In the genomic region with DNA sequence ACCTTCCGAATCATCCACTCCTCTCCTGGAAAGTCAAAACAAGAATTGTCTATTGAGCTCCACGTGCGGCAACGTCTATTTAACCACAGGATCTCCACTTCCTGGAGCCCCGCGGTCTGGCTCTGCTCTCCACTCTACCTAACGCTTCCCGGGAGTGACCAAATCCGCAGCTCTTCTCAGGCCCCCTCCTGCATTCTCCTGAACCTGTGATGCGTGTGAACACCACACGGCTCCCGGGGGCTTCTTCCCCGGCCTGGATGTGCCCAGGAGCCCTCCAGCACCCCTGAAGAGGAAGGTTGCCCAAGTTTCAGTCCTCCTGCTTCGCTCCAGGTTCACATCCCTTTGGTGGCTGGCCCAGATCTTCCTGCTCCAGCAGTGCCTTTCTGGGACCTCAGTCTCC, we compare ENCODE assay signal across 18 cellular contexts. TPM values are rescaled to one million over a fixed set of nuclear protein-coding genes. Genes with fewer than 3 reads are reported as not detected.
DNase-seq lines count a peak whose midpoint lies in the region; FAIRE-seq and TF ChIP-seq lines count a peak whose summit lies in the region.
"Had no signal": no experiment of that assay in that cellular context is flagged by ENCODE, and none has a peak within 500 bp of the region (broad histone marks: within the 10 kb centered on the region; RNA-seq: fewer than 3 reads in every experiment).

No MANE protein-coding gene starts in this region.

- peaks cover 21% of the 10 kb centered on the region for H3K9me3 Mint-ChIP-seq in astrocyte (ENCODE audit: unreplicated experiment)

- DNase-seq in H7: peak; percentile 69
- DNase-seq in astrocyte (ENCODE audit: low read depth): no peak
- DNase-seq in stimulated activated CD4-positive, alpha-beta T cell treated with anti-CD3 and anti-CD28 coated beads, Interleukin-2, amount 100 ng/mL, for 24 hours: no peak
- no peak for DNase-seq in AG20443 (ENCODE audit: low spot score)
- no peak for DNase-seq in NCI-H1048 (lab: John Stamatoyannopoulos, UW)
- DNase-seq in A172 (ENCODE audit: low spot score): no peak
- DNase-seq: Caco-2, DMS53, Kasumi-1, NCI-H187 treated with DMSO at 0.1 percent for 48 hours, NCI-H2171 treated with DMSO at 0.1 percent for 48 hours, NCI-H510A treated with DMSO at 0.1 percent for 48 hours, Peyer's patch, SHP77 had no signal

- H3K27me3 ChIP-seq in H7 (ENCODE audit: control insufficient read depth, insufficient read depth, low read length): peaks cover 100% of the 10 kb centered on the region
- peaks cover 75% of the 10 kb centered on the region for H3K27me3 ChIP-seq in astrocyte (ENCODE audit: insufficient read depth, low read length)
- peaks cover 100% of the 10 kb centered on the region for H3K27me3 ChIP-seq in iPS-15b (ENCODE audit: control insufficient read depth, insufficient read depth, low read length)
- no peaks in the 10 kb centered on the region for H3K27me3 ChIP-seq in neutrophil
- H3K27me3 ChIP-seq: Peyer's patch had no signal

- H3K27me3 Mint-ChIP-seq in astrocyte (ENCODE audit: low read depth, unreplicated experiment): peaks cover 77% of the 10 kb centered on the region

- H3K36me3 ChIP-seq in H7 (replicated peaks; ENCODE audit: control insufficient read depth, insufficient read depth, low read length) (no peaks in the 10 kb centered on the region), astrocyte (ENCODE audit: insufficient read depth, low read length) (no peaks in the 10 kb centered on the region), iPS-15b (ENCODE audit: control insufficient read depth, insufficient read depth, low read length) (no peaks in the 10 kb centered on the region), neutrophil (peaks cover 79% of the 10 kb centered on the region)
- H3K36me3 ChIP-seq: Peyer's patch had no signal

- H3K4me1 ChIP-seq in astrocyte (ENCODE audit: insufficient read depth, low read length): no peaks in the 10 kb centered on the region
- H3K4me1 ChIP-seq in iPS-15b (ENCODE audit: control insufficient read depth, insufficient read depth, low read length): peaks cover 2% of the 10 kb centered on the region
- peaks cover 10 to 11% of the 10 kb centered on the region in 2 experiments for H3K4me1 ChIP-seq in neutrophil (ENCODE audit: control insufficient read depth in 1 of 2, insufficient read depth in 1 of 2, low read depth in 1 of 2, low read length in 1 of 2)
- H3K4me1 ChIP-seq: Caco-2 had no signal

- TF ChIP-seq CTCF in astrocyte (IDR thresholded peaks at IDR 0.05; ENCODE audit: insufficient read depth, low read depth, low read length) (no peak), neutrophil (IDR thresholded peaks at IDR 0.05) (no peak)

- no peak overlapping the region for H2AFZ ChIP-seq in astrocyte (ENCODE audit: low read depth, low read length)

- no peak for FAIRE-seq in astrocyte (lab: Jason Lieb, UNC)
- FAIRE-seq: A204.1 had no signal

- peak overlapping the region; percentile 58 for H3K4me3 Mint-ChIP-seq in astrocyte (ENCODE audit: unreplicated experiment)
- H3K4me3 Mint-ChIP-seq: CD14-positive monocyte had no signal

- H3K9me3 ChIP-seq in astrocyte (ENCODE audit: insufficient read depth, low read depth, low read length) (no peaks in the 10 kb centered on the region), iPS-15b (ENCODE audit: control insufficient read depth, insufficient read depth, low read length) (no peaks in the 10 kb centered on the region), neutrophil (no peaks in the 10 kb centered on the region)
- H3K9me3 ChIP-seq: Caco-2, Peyer's patch had no signal

- H3K27ac Mint-ChIP-seq in astrocyte (ENCODE audit: unreplicated experiment): peak overlapping the region; percentile 86

- peak overlapping the region; percentile 19 for H3K4me2 ChIP-seq in astrocyte (ENCODE audit: low read length)

- H3K9ac ChIP-seq in astrocyte (ENCODE audit: low read length): no peak overlapping the region
- no peak overlapping the region for H3K9ac ChIP-seq in iPS-15b (ENCODE audit: low read depth, low read length)

- no peaks in the 10 kb centered on the region for H3K79me2 ChIP-seq in astrocyte (ENCODE audit: insufficient read depth, low read length)

- H3K4me1 Mint-ChIP-seq in astrocyte (ENCODE audit: low read depth, unreplicated experiment): peaks cover 5% of the 10 kb centered on the region

- H3K36me3 Mint-ChIP-seq in astrocyte (ENCODE audit: low read depth, unreplicated experiment): peaks cover 32% of the 10 kb centered on the region

- no peak overlapping the region for H3K27ac ChIP-seq in astrocyte (ENCODE audit: low read depth, low read length)
- H3K27ac ChIP-seq in neutrophil: peak overlapping the region; percentile 29
- H3K27ac ChIP-seq: Peyer's patch had no signal

- no peaks in the 10 kb centered on the region for H4K20me1 ChIP-seq in astrocyte (ENCODE audit: insufficient read depth, low read length)

- H3K4me3 ChIP-seq in H7 (ENCODE audit: insufficient read depth, low read depth, low read length) (no peak overlapping the region), astrocyte (ENCODE audit: insufficient read depth, low read depth, low read length) (no peak overlapping the region), iPS-15b (ENCODE audit: low read depth, low read length) (peak overlapping the region; percentile 39), neutrophil (ENCODE audit: low read depth in 1 of 2, low read length in 1 of 2) (no peak overlapping the region)
- H3K4me3 ChIP-seq: Peyer's patch had no signal

RNA-seq across cellular contexts. Expression of a gene that starts 7.2 kb away (rescaled TPM):
- 0.04 and 0.55 TPM in 2 replicates for total RNA-seq in H7 (2014; rRNA removed; shearing (Covaris generic))
- total RNA-seq in astrocyte: 16.5 and 16.6 TPM in 2 replicates
- total RNA-seq in A172 (2014; rRNA removed; shearing (Covaris generic)): not detected in 2 replicates

Comparison
In these comparisons a context has a peak if more than half of its experiments do, and no peak if none do; other contexts are left out.
1. RNA of a gene that starts 7.2 kb away (total RNA-seq): 16.5 to 16.6 TPM in astrocyte; 0.04 to 0.55 TPM in H7 and not detected in A172; every median in the first group is over 10 times any median in the second.